ENCODE assay signal across 16 cellular contexts in the genomic region with DNA sequence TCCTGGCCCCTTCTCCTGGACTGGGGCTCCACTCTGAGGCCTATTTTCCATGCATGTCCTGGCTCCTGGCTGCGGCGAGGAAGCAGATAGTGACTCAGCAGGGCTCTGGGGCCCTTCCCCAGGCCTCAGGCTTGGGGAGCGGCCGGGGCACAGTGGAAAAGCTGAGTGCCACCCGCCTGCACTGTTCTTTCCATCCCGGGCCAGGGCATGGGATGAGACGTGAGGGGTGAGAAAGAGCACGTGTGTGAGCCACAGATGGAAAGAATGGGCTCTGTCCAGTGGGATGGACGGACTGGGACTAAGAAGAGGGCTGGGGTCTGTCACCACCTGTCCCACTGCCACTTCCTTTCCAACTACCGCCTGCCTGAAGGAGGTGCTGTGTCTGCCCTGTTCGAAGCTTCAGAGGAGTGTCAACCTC. TPM values are rescaled to one million over a fixed set of nuclear protein-coding genes. Genes with fewer than 3 reads are reported as not detected.
DNase-seq lines count a peak whose midpoint lies in the region; ATAC-seq and TF ChIP-seq lines count a peak whose summit lies in the region.
"Had no signal": no experiment of that assay in that cellular context is flagged by ENCODE, and none has a peak within 500 bp of the region (broad histone marks: within the 10 kb centered on the region; RNA-seq: fewer than 3 reads in every experiment).

No MANE protein-coding gene starts in this region.

- no peak overlapping the region for H2AFZ ChIP-seq in neural progenitor cell (replicated peaks)
- H2AFZ ChIP-seq: PC-9 had no signal

- no peaks in the 10 kb centered on the region for H3F3A ChIP-seq in neural progenitor cell (ENCODE audit: low read depth)

- H3K4me1 ChIP-seq in neural progenitor cell = peaks cover 8% of the 10 kb centered on the region

- intact Hi-C loops in dendritic cell treated with granulocyte-macrophage colony-stimulating factor and Interleukin-4, amounts not matched to agents 40 ng/mL and 50 ng/mL, for 4 days (cut with micrococcal nuclease) = loop anchor here (10.0 kb wide), 1 partner anchor 519 kb away; the partner anchor contains the start of gene STT3A

- peaks cover 91% of the 10 kb centered on the region for H3K4me1 Mint-ChIP-seq in dendritic cell treated with granulocyte-macrophage colony-stimulating factor and Interleukin-4, amounts not matched to agents 40 ng/mL and 50 ng/mL, for 4 days (ENCODE audit: low read depth)
- H3K4me1 Mint-ChIP-seq in neural progenitor cell = peaks cover 11% of the 10 kb centered on the region

- H3K9me3 ChIP-seq in neural progenitor cell (ENCODE audit: low read depth) = no peaks in the 10 kb centered on the region

- no peak overlapping the region for H3K27ac ChIP-seq in neural progenitor cell
- H3K27ac ChIP-seq: PC-9 had no signal

- peaks cover 92% of the 10 kb centered on the region for H3K36me3 Mint-ChIP-seq in dendritic cell treated with granulocyte-macrophage colony-stimulating factor and Interleukin-4, amounts not matched to agents 40 ng/mL and 50 ng/mL, for 4 days (ENCODE audit: low read depth)
- H3K36me3 Mint-ChIP-seq in neural progenitor cell = no peaks in the 10 kb centered on the region

- ATAC-seq in GM21526 (IDR thresholded peaks at IDR 0.05; ENCODE audit: low FRiP score, unreplicated experiment) = no peak
- ATAC-seq: activated CD8-positive, alpha-beta T cell treated with anti-CD3 and anti-CD28 coated beads, Interleukin-2, amount 10 ng/mL, durations not matched to agents 7 days and 5 days; left colon; stimulated activated naive CD8-positive, alpha-beta T cell treated with anti-CD3 and anti-CD28 coated beads, Interleukin-15, amount 100 ng/mL, for 72 hours had no signal

- no peak overlapping the region for H3K4me3 Mint-ChIP-seq in dendritic cell treated with granulocyte-macrophage colony-stimulating factor and Interleukin-4, amounts not matched to agents 40 ng/mL and 50 ng/mL, for 4 days
- no peak overlapping the region for H3K4me3 Mint-ChIP-seq in neural progenitor cell
- H3K4me3 Mint-ChIP-seq: activated CD8-positive, alpha-beta T cell treated with anti-CD3 and anti-CD28 coated beads, Interleukin-2, amount 10 ng/mL, durations not matched to agents 7 days and 5 days; stimulated activated naive CD8-positive, alpha-beta T cell treated with anti-CD3 and anti-CD28 coated beads, Interleukin-15, amount 100 ng/mL, for 72 hours had no signal

- H3K79me2 ChIP-seq in neural progenitor cell (ENCODE audit: low read depth) = no peaks in the 10 kb centered on the region

- H3K36me3 ChIP-seq in neural progenitor cell = no peaks in the 10 kb centered on the region

- peak; percentile 9 for TF ChIP-seq CTCF in NB4 (IDR thresholded peaks at IDR 0.05; ENCODE audit: low read depth, low read length)
- no peak for TF ChIP-seq CTCF in neural progenitor cell (IDR thresholded peaks at IDR 0.05)

- peak overlapping the region; percentile 96 for H3K27ac Mint-ChIP-seq in dendritic cell treated with granulocyte-macrophage colony-stimulating factor and Interleukin-4, amounts not matched to agents 40 ng/mL and 50 ng/mL, for 4 days
- H3K27ac Mint-ChIP-seq in neural progenitor cell = peak overlapping the region; percentile 18
- H3K27ac Mint-ChIP-seq: activated CD8-positive, alpha-beta T cell treated with anti-CD3 and anti-CD28 coated beads, Interleukin-2, amount 10 ng/mL, durations not matched to agents 7 days and 5 days had no signal

- H3K9ac ChIP-seq in neural progenitor cell = no peak overlapping the region

- no peaks in the 10 kb centered on the region for H3K27me3 ChIP-seq in neural progenitor cell

- H4K20me1 ChIP-seq in neural progenitor cell (ENCODE audit: low read depth) = no peaks in the 10 kb centered on the region

- no peaks in the 10 kb centered on the region for H3K9me3 Mint-ChIP-seq in dendritic cell treated with granulocyte-macrophage colony-stimulating factor and Interleukin-4, amounts not matched to agents 40 ng/mL and 50 ng/mL, for 4 days
- no peaks in the 10 kb centered on the region for H3K9me3 Mint-ChIP-seq in neural progenitor cell
- H3K9me3 Mint-ChIP-seq: stimulated activated naive CD8-positive, alpha-beta T cell treated with anti-CD3 and anti-CD28 coated beads, Interleukin-15, amount 100 ng/mL, for 72 hours had no signal

- H3K27me3 Mint-ChIP-seq in dendritic cell treated with granulocyte-macrophage colony-stimulating factor and Interleukin-4, amounts not matched to agents 40 ng/mL and 50 ng/mL, for 4 days = no peaks in the 10 kb centered on the region
- peaks cover 11% of the 10 kb centered on the region for H3K27me3 Mint-ChIP-seq in neural progenitor cell (ENCODE audit: insufficient read depth, low read depth)

- H3K4me2 ChIP-seq in neural progenitor cell = no peak overlapping the region
- H3K4me2 ChIP-seq: PC-9 had no signal

- H3K4me3 ChIP-seq in NB4 (ENCODE audit: low read depth, low read length) = no peak overlapping the region
- no peak overlapping the region for H3K4me3 ChIP-seq in neural progenitor cell
- H3K4me3 ChIP-seq: PC-9 had no signal

- DNase-seq in ELR (ENCODE audit: low read depth) (peak; percentile 41), NB4 (ENCODE audit: low read depth) (no peak), neural progenitor cell (ENCODE audit: low spot score) (no peak), iPS-NIHi11 (ENCODE audit: low spot score) (no peak), UCSD-AML1 (lab: John Stamatoyannopoulos, UW; ENCODE audit: unreplicated experiment) (no peak), kidney glomerular epithelial cell (lab: John Stamatoyannopoulos, UW) (no peak)
- DNase-seq: activated CD8-positive, alpha-beta T cell treated with anti-CD3 and anti-CD28 coated beads, Interleukin-2, amount 10 ng/mL, durations not matched to agents 7 days and 5 days; aorta; hippocampal formation; left colon; NCI-H2029; NCI-H526 treated with DMSO at 0.1 percent for 48 hours; stimulated activated naive CD8-positive, alpha-beta T cell treated with anti-CD3 and anti-CD28 coated beads, Interleukin-15, amount 100 ng/mL, for 72 hours had no signal

- no peak for TF ChIP-seq POLR2A in NB4 (IDR thresholded peaks at IDR 0.05; ENCODE audit: extremely low read depth, insufficient read length)

RNA-seq across cellular contexts. Expression of gene SLC37A2, which starts 12.8 kb away (rescaled TPM):
- 1.4 and 3.3 TPM in 2 replicates for total RNA-seq in neural progenitor cell (ENCODE audit: low replicate concordance)

RNA-seq across cellular contexts. Expression of gene TMEM218, which starts 35.5 kb away (rescaled TPM):
- total RNA-seq in neural progenitor cell (ENCODE audit: low replicate concordance) = 44.1 and 47.9 TPM in 2 replicates
